Comparison of ENCODE assay signal across 8 cellular contexts in the genomic region with DNA sequence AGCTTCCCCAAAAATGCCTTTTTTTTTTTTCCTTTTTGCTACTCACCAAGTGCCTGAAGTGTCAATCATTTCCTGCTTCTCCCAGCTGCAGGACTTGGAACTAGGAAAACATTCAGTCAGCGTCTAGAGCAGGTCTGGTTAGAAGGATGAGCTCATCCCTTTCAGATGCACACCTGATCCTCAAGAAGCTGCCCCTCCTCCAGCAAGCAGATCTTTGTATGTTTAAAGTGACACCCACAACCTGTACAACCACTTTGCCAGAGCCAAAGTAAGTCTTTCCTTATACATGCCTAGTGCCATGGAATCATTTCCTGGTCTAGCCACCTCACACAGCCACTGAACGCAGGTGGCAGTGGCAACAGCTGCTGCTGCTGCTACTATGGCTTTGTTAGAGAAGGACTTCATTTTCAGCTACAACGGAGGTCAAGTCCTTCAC. TPM values are rescaled to one million over a fixed set of nuclear protein-coding genes. Genes with fewer than 3 reads are reported as not detected.
DNase-seq lines count a peak whose midpoint lies in the region; ATAC-seq and TF ChIP-seq lines count a peak whose summit lies in the region.

No MANE protein-coding gene starts in this region.

- DNase-seq in H7: peak; percentile 61
- DNase-seq in NCI-H774 (lab: John Stamatoyannopoulos, UW): peak; percentile 60
- peak; percentile 79 for DNase-seq in glomerular visceral epithelial cell (ENCODE audit: extremely low spot score)
- peak in 1 of 2 donors; percentile 31 for DNase-seq in gastrocnemius medialis
- no peak for DNase-seq in stimulated activated CD4-positive, alpha-beta T cell treated with anti-CD3 and anti-CD28 coated beads, Interleukin-4, amount 100 ng/mL, for 4 hours

- no peak for TF ChIP-seq POLR2A in gastrocnemius medialis (IDR thresholded peaks at IDR 0.05)

- TF ChIP-seq CTCF in gastrocnemius medialis (IDR thresholded peaks at IDR 0.05 in 4 of 5, conservative IDR thresholded peaks at IDR 0.05 in 1 of 5): no peak

- intact Hi-C loops in gastrocnemius medialis (cut with DNase I; ENCODE audit: low total_unique reads): no loop called here

- H3K36me3 ChIP-seq in H7 (replicated peaks; ENCODE audit: control insufficient read depth, insufficient read depth, low read length): no peaks in the 10 kb centered on the region
- H3K36me3 ChIP-seq in gastrocnemius medialis: no peaks in the 10 kb centered on the region

- H3K27ac ChIP-seq in gastrocnemius medialis: peak overlapping the region; percentile 31 to 53 (median 48)

- H3K4me3 ChIP-seq in H7 (ENCODE audit: insufficient read depth, low read depth, low read length) (no peak overlapping the region), gastrocnemius medialis (no peak overlapping the region)

- in situ Hi-C loops in gastrocnemius medialis (cut with MboI; ENCODE audit: low sequenced_read_pairs in 4 of 4): no loop called here

- H3K27me3 ChIP-seq in H7 (ENCODE audit: control insufficient read depth, insufficient read depth, low read length) (no peaks in the 10 kb centered on the region), gastrocnemius medialis (no peaks in the 10 kb centered on the region)

- ATAC-seq in gastrocnemius medialis (peak; percentile 87 to 91), GM18517 (IDR thresholded peaks at IDR 0.05; ENCODE audit: unreplicated experiment) (no peak), GM21381 (IDR thresholded peaks at IDR 0.05; ENCODE audit: unreplicated experiment) (no peak), GM21447 (IDR thresholded peaks at IDR 0.05; ENCODE audit: unreplicated experiment) (no peak)

- peaks cover 6 to 10% of the 10 kb centered on the region in 2 donors for H3K4me1 ChIP-seq in gastrocnemius medialis

- no peaks in the 10 kb centered on the region for H3K9me3 ChIP-seq in gastrocnemius medialis

RNA-seq across cellular contexts. Expression of a gene that starts 10.4 kb away (rescaled TPM):
- total RNA-seq in H7 (2014; rRNA removed; shearing (Covaris generic)): 25.0 and 28.4 TPM in 2 replicates
- total RNA-seq in gastrocnemius medialis: 100 to 1,000 TPM in 3 of 4 donors, 10 to 100 TPM in 1; 89.8 to 276 (median 154) TPM

RNA-seq across cellular contexts. Expression of a gene that starts 39.8 kb away (rescaled TPM):
- total RNA-seq in H7 (2014; rRNA removed; shearing (Covaris generic)): 2.0 and 2.8 TPM in 2 replicates
- total RNA-seq in gastrocnemius medialis: 1,000 to 10,000 TPM in 2 of 4 donors, 100 to 1,000 TPM in 2; 560 to 1,364 (median 992) TPM

RNA-seq across cellular contexts. Expression of a gene that starts 54.3 kb away (rescaled TPM):
- total RNA-seq in H7 (2014; rRNA removed; shearing (Covaris generic)): 0.11 TPM in 1 of 2 replicates, not detected in the other
- 100 to 1,000 TPM in 1 of 4 donors, 10 to 100 TPM in 3; 26.8 to 117 (median 46.8) TPM for total RNA-seq in gastrocnemius medialis

Comparison
In these comparisons a context has a peak if more than half of its experiments do, and no peak if none do; other contexts are left out.
1. DNase-seq: peak in H7 (single experiment), NCI-H774 (single experiment) and glomerular visceral epithelial cell (single experiment); none in stimulated activated CD4-positive, alpha-beta T cell treated with anti-CD3 and anti-CD28 coated beads, Interleukin-4, amount 100 ng/mL, for 4 hours (0 of 2).
2. ATAC-seq: peak in gastrocnemius medialis (2 of 2); none in GM18517 (single experiment), GM21381 (single experiment) and GM21447 (single experiment).
3. RNA of a gene that starts 39.8 kb away (total RNA-seq): 560 to 1,364 TPM in gastrocnemius medialis; 2.0 to 2.8 TPM in H7; every median in the first group is over 100 times any median in the second.
4. RNA of a gene that starts 54.3 kb away (total RNA-seq): 26.8 to 117 TPM in gastrocnemius medialis; 0.11 TPM in H7; every median in the first group is over 10 times any median in the second.